1 cellular context compared by ENCODE assay signal in genomic region chr1:197331565-197331964, GRCh38.
TF ChIP-seq lines count a peak whose summit lies in the region.

No MANE protein-coding gene starts in this region.

TF ChIP-seq in K562, 482 proteins besides CTCF, POLR2A, EP300 and RAD21:
- TF ChIP-seq IRF1 (CRISPR knock-in tag; IDR thresholded peaks at IDR 0.05; ENCODE audit: borderline replicate concordance) (no peak), LCOR (CRISPR knock-in tag; IDR thresholded peaks at IDR 0.05) (no peak), CEBPB (tag; IDR thresholded peaks at IDR 0.05) (peak; percentile 65), CEBPG (CRISPR knock-in tag; IDR thresholded peaks at IDR 0.05) (no peak), CEBPG (tag; conservative IDR thresholded peaks at IDR 0.05 in 1 of 2, IDR thresholded peaks at IDR 0.05 in 1 of 2) (peak in 1 of 2 experiments; percentile 84; a peak in 2 of 4 replicates), NONO (IDR thresholded peaks at IDR 0.05; ENCODE audit: low read depth in 2 of 2, low read length in 1 of 2) (no peak)
